In genomic region chr1:171188388-171189266, GRCh38 we compare ENCODE assay signal across 8 cellular contexts. TPM values are rescaled to one million over a fixed set of nuclear protein-coding genes. Genes with fewer than 3 reads are reported as not detected.
A peak's percentile ranks its signal among the peaks of the same experiment; 100 is the strongest.
DNase-seq lines count a peak whose midpoint lies in the region; ATAC-seq, FAIRE-seq and TF ChIP-seq lines count a peak whose summit lies in the region.

No MANE protein-coding gene starts in this region.

- H3K27ac ChIP-seq in A673 (ENCODE audit: low read depth, low read length, poor library complexity, severe bottlenecking): no peak overlapping the region
- H3K27ac ChIP-seq in pancreas: peak overlapping the region in 2 of 4 donors; percentile 10 to 11

- peaks cover 8% of the 10 kb centered on the region for H3K4me1 ChIP-seq in A673 (ENCODE audit: insufficient read depth, low read length, poor library complexity, severe bottlenecking)
- peaks cover 0 to 9% (median 0%) of the 10 kb centered on the region in 3 donors for H3K4me1 ChIP-seq in pancreas

- TF ChIP-seq CTCF in A673 (conservative IDR thresholded peaks at IDR 0.05; ENCODE audit: low read depth, low read length) (peak; percentile 97), GM12864 (IDR thresholded peaks at IDR 0.05; ENCODE audit: low read depth, low read length, missing control alignments) (peak; percentile 67), pancreas (IDR thresholded peaks at IDR 0.05) (peak; percentile 23 to 77 (median 57))

- H3K9me3 ChIP-seq in A673 (ENCODE audit: low read depth, low read length, poor library complexity, severe bottlenecking) (no peaks in the 10 kb centered on the region), pancreas (no peaks in the 10 kb centered on the region)

- no peaks in the 10 kb centered on the region for H3K36me3 Mint-ChIP-seq in activated CD4-positive, alpha-beta memory T cell treated with anti-CD3 and anti-CD28 coated beads for 36 hours

- no peak overlapping the region for H3K4me3 Mint-ChIP-seq in activated CD4-positive, alpha-beta memory T cell treated with anti-CD3 and anti-CD28 coated beads for 36 hours

- CTCF ChIA-PET in A673 (lab: Charles Lee): interaction anchor here (0.7 to 1.4 kb wide), 2 partner anchors 37 to 125 kb away, joined by 5 to 14 read pairs; partner anchors contain the start of gene FMO4
- CTCF ChIA-PET in activated CD4-positive, alpha-beta memory T cell treated with anti-CD3 and anti-CD28 coated beads for 36 hours (lab: Charles Lee): interaction anchor here (0.5 to 1.1 kb wide), 5 partner anchors 107 to 1260 kb away, joined by 3 to 6 read pairs (median 3); partner anchors contain the start of gene FMO4

- no peak overlapping the region for H3K27ac Mint-ChIP-seq in activated CD4-positive, alpha-beta memory T cell treated with anti-CD3 and anti-CD28 coated beads for 36 hours

- no peak for FAIRE-seq in pancreas (lab: Jason Lieb, UNC)

- H3K4me1 Mint-ChIP-seq in activated CD4-positive, alpha-beta memory T cell treated with anti-CD3 and anti-CD28 coated beads for 36 hours (ENCODE audit: low read depth): no peaks in the 10 kb centered on the region

- DNase-seq in A673 (ENCODE audit: low spot score) (peak; percentile 83), GM12864 (ENCODE audit: low read depth) (peak; percentile 24), NCI-H2196 treated with DMSO at 0.1 percent for 48 hours (lab: John Stamatoyannopoulos, UW; ENCODE audit: unreplicated experiment) (peak; percentile 6), fibroblast of the conjunctiva (ENCODE audit: low read depth) (peak; percentile 74), pancreas (peak in 4 of 6 donors; percentile 27 to 56 (median 40))
- peak; percentile 46 for DNase-seq in activated CD4-positive, alpha-beta memory T cell treated with anti-CD3 and anti-CD28 coated beads for 36 hours
- no peak for DNase-seq in effector CD8-positive, alpha-beta T cell (lab: John Stamatoyannopoulos, UW)

- peaks cover 4% of the 10 kb centered on the region for H3K27me3 Mint-ChIP-seq in activated CD4-positive, alpha-beta memory T cell treated with anti-CD3 and anti-CD28 coated beads for 36 hours

- no peaks in the 10 kb centered on the region for H3K36me3 ChIP-seq in A673 (ENCODE audit: insufficient read depth, low read length, poor library complexity, severe bottlenecking)
- no peaks in the 10 kb centered on the region for H3K36me3 ChIP-seq in pancreas

- H3K4me3 ChIP-seq in A673 (ENCODE audit: low read depth, low read length, poor library complexity, severe bottlenecking) (no peak overlapping the region), GM12864 (ENCODE audit: low read depth, low read length) (no peak overlapping the region), pancreas (peak overlapping the region in 2 of 4 donors; percentile 2 to 11)

- POLR2A ChIA-PET in A673 (lab: Charles Lee; ENCODE audit: low non-redundant PET): no interaction called here
- POLR2A ChIA-PET in activated CD4-positive, alpha-beta memory T cell treated with anti-CD3 and anti-CD28 coated beads for 36 hours (lab: Charles Lee): no interaction called here

- no peaks in the 10 kb centered on the region for H3K9me3 Mint-ChIP-seq in activated CD4-positive, alpha-beta memory T cell treated with anti-CD3 and anti-CD28 coated beads for 36 hours

- intact Hi-C loops in A673 (cut with micrococcal nuclease; ENCODE audit: unreplicated experiment) (loop anchor here (5.0 kb wide), 1 partner anchor 221 kb away; no protein-coding TSS in a partner anchor), pancreas (cut with DNase I) (no loop called here)
- intact Hi-C loops in activated CD4-positive, alpha-beta memory T cell treated with anti-CD3 and anti-CD28 coated beads for 36 hours (cut with micrococcal nuclease): loop anchor here (5.0 kb wide), 1 partner anchor 221 kb away; no protein-coding TSS in a partner anchor

- ATAC-seq in HG02938 (IDR thresholded peaks at IDR 0.05; ENCODE audit: unreplicated experiment) (peak; percentile 71), pancreas (peak; percentile 81 to 92 (median 90))

- no TSS peak for BruUV-seq in A673 (replicated peaks; lab: Mats Ljungman, UMichigan)

- H3K27me3 ChIP-seq in A673 (replicated peaks; ENCODE audit: insufficient read depth, low read depth, low read length, poor library complexity): no peaks in the 10 kb centered on the region
- H3K27me3 ChIP-seq in pancreas: no peaks in the 10 kb centered on the region

- 16 to 18% methylated on average over 11 of the region's 11 CpGs for WGBS in pancreas, 2 donors

RNA-seq across cellular contexts. Expression of gene FMO2, which starts 3.5 kb away (rescaled TPM):
- 0.20 TPM in 1 of 2 replicates, not detected in the other for total RNA-seq in A673 (2021)
- total RNA-seq in activated CD4-positive, alpha-beta memory T cell treated with anti-CD3 and anti-CD28 coated beads for 36 hours: not detected
- 1 to 10 TPM; 2.3 to 9.6 (median 5.0) TPM for total RNA-seq in pancreas
- 1 to 10 TPM; 5.7 to 7.6 TPM for polyA plus RNA-seq in pancreas

RNA-seq across cellular contexts. Expression of gene FMO1, which starts 59.7 kb away (rescaled TPM):
- not detected in 2 replicates for total RNA-seq in A673 (2021)
- total RNA-seq in activated CD4-positive, alpha-beta memory T cell treated with anti-CD3 and anti-CD28 coated beads for 36 hours: not detected
- total RNA-seq in pancreas: 1 to 10 TPM in 4 of 6 donors, under 1 TPM in 2; 0.37 to 5.4 (median 1.4) TPM
- 1 to 10 TPM in 1 of 2 donors, under 1 TPM in 1; 0.87 to 1.6 TPM for polyA plus RNA-seq in pancreas

Comparison
In these comparisons a context has a peak if more than half of its experiments do, and no peak if none do; other contexts are left out.
1. intact Hi-C loops: an anchor here in A673 (5.0 kb wide) and activated CD4-positive, alpha-beta memory T cell treated with anti-CD3 and anti-CD28 coated beads for 36 hours (5.0 kb wide); none called in pancreas.